Comparison of ENCODE assay signal across 23 cellular contexts in genomic region chr4:22672519-22672918, GRCh38. TPM values are rescaled to one million over a fixed set of nuclear protein-coding genes. Genes with fewer than 3 reads are reported as not detected.
DNase-seq lines count a peak whose midpoint lies in the region; ATAC-seq and TF ChIP-seq lines count a peak whose summit lies in the region.
"Had no signal": no experiment of that assay in that cellular context is flagged by ENCODE, and none has a peak within 500 bp of the region (broad histone marks: within the 10 kb centered on the region; RNA-seq: fewer than 3 reads in every experiment).

No MANE protein-coding gene starts in this region.

- in situ Hi-C loops in GM13976 (cut with MboI; ENCODE audit: low sequenced_read_pairs, unreplicated experiment): no loop called here

- H3K9me3 ChIP-seq in ascending aorta: no peaks in the 10 kb centered on the region

- peaks cover 0 to 7% of the 10 kb centered on the region in 2 donors for H3K4me1 ChIP-seq in ascending aorta

- H3K36me3 ChIP-seq in ascending aorta: no peaks in the 10 kb centered on the region

- ATAC-seq in HG03354 (IDR thresholded peaks at IDR 0.05; ENCODE audit: poor library complexity, severe bottlenecking, unreplicated experiment) (peak; percentile 13), T-cell (replicated peaks in 1 of 4) (peak; percentile 33 to 65 (median 58))
- ATAC-seq: HepG2, PC-3 had no signal

- TF ChIP-seq CTCF in ascending aorta (IDR thresholded peaks at IDR 0.05): no peak
- TF ChIP-seq CTCF in coronary artery (IDR thresholded peaks at IDR 0.05): no peak
- TF ChIP-seq CTCF in GM13976 (IDR thresholded peaks at IDR 0.05; ENCODE audit: borderline replicate concordance, control extremely low read depth, extremely low read depth, insufficient read depth, missing control alignments): no peak

- no peaks in the 10 kb centered on the region for H3K9me3 Mint-ChIP-seq in activated naive CD4-positive, alpha-beta T cell treated with anti-CD3 and anti-CD28 coated beads for 36 hours
- H3K9me3 Mint-ChIP-seq in T-cell: peaks cover 0 to 4% (median 0%) of the 10 kb centered on the region in 3 donors
- H3K9me3 Mint-ChIP-seq: HFFc6 had no signal

- POLR2A ChIA-PET in T-cell (lab: Charles Lee): no interaction called here

- no peaks in the 10 kb centered on the region for H3K27me3 Mint-ChIP-seq in activated naive CD4-positive, alpha-beta T cell treated with anti-CD3 and anti-CD28 coated beads for 36 hours (ENCODE audit: low read depth)
- H3K27me3 Mint-ChIP-seq in T-cell: no peaks in the 10 kb centered on the region

- DNase-seq in activated naive CD4-positive, alpha-beta T cell treated with anti-CD3 and anti-CD28 coated beads for 36 hours: no peak
- no peak for DNase-seq in activated naive CD4-positive, alpha-beta T cell (lab: John Stamatoyannopoulos, UW)
- DNase-seq in T-cell: no peak
- DNase-seq in kidney tubule cell (ENCODE audit: low spot score): peak; percentile 6
- DNase-seq in ascending aorta (ENCODE audit: low spot score in 2 of 2): no peak
- DNase-seq in coronary artery (ENCODE audit: low spot score): no peak
- no peak for DNase-seq in GM13976 (ENCODE audit: low spot score)
- DNase-seq: C1 segment of cervical spinal cord, DMS79 treated with DMSO at 0.1 percent for 48 hours, H7, HFFc6, KG1, NCI-H1417 treated with DMSO at 0.1 percent for 48 hours, NCI-H187 treated with DMSO at 0.1 percent for 48 hours, NCI-H345, NCI-H524 treated with DMSO at 0.1 percent for 48 hours, PC-3, RPMI8226, SHP77 treated with DMSO at 0.1 percent for 48 hours had no signal

- H3K4me3 Mint-ChIP-seq in activated naive CD4-positive, alpha-beta T cell treated with anti-CD3 and anti-CD28 coated beads for 36 hours: no peak overlapping the region
- peak overlapping the region; percentile 22 to 53 (median 29) for H3K4me3 Mint-ChIP-seq in T-cell
- H3K4me3 Mint-ChIP-seq: HFFc6 had no signal

- peaks cover 77% of the 10 kb centered on the region for H3K4me1 Mint-ChIP-seq in activated naive CD4-positive, alpha-beta T cell treated with anti-CD3 and anti-CD28 coated beads for 36 hours (ENCODE audit: low read depth)
- peaks cover 57 to 85% (median 67%) of the 10 kb centered on the region in 3 donors for H3K4me1 Mint-ChIP-seq in T-cell

- CTCF ChIA-PET in activated naive CD4-positive, alpha-beta T cell treated with anti-CD3 and anti-CD28 coated beads for 36 hours (lab: Charles Lee): interaction anchor here (0.9 to 1.3 kb wide), 4 partner anchors 10 to 18 kb away, joined by 3 to 4 read pairs (median 3); no protein-coding TSS in a partner anchor
- CTCF ChIA-PET in T-cell (lab: Charles Lee): interaction anchor here in 1 of 2 donors (0.7 to 1.2 kb wide), 2 partner anchors 21 to 254 kb away, joined by 3 read pairs; no protein-coding TSS in a partner anchor

- peak overlapping the region; percentile 51 for H3K27ac Mint-ChIP-seq in activated naive CD4-positive, alpha-beta T cell treated with anti-CD3 and anti-CD28 coated beads for 36 hours
- peak overlapping the region; percentile 82 to 91 for H3K27ac Mint-ChIP-seq in T-cell
- H3K27ac Mint-ChIP-seq: HFFc6 had no signal

- intact Hi-C loops in activated naive CD4-positive, alpha-beta T cell treated with anti-CD3 and anti-CD28 coated beads for 36 hours (cut with micrococcal nuclease): loop anchor here (5.0 to 10.0 kb wide), 5 partner anchors 65 to 788 kb away; partner anchors contain the start of gene ADGRA3
- intact Hi-C loops in ascending aorta (cut with DNase I): no loop called here

- no peak overlapping the region for H3K4me3 ChIP-seq in ascending aorta
- H3K4me3 ChIP-seq in coronary artery: no peak overlapping the region

- H3K27me3 ChIP-seq in ascending aorta: no peaks in the 10 kb centered on the region

- H3K27ac ChIP-seq in ascending aorta (no peak overlapping the region), coronary artery (no peak overlapping the region)

- no peaks in the 10 kb centered on the region for H3K36me3 Mint-ChIP-seq in activated naive CD4-positive, alpha-beta T cell treated with anti-CD3 and anti-CD28 coated beads for 36 hours (ENCODE audit: low read depth)
- H3K36me3 Mint-ChIP-seq in T-cell: no peaks in the 10 kb centered on the region

RNA-seq across cellular contexts. Expression of gene GBA3, which starts 20.2 kb away (rescaled TPM):
- not detected for total RNA-seq in activated naive CD4-positive, alpha-beta T cell treated with anti-CD3 and anti-CD28 coated beads for 36 hours
- total RNA-seq in T-cell: under 1 TPM in 1 of 5 donors, not detected in 4; 0.12 TPM
- total RNA-seq in ascending aorta: not detected
- total RNA-seq: A673, H7, HFFc6, M059J, PC-3 had no signal
